In the genomic region with DNA sequence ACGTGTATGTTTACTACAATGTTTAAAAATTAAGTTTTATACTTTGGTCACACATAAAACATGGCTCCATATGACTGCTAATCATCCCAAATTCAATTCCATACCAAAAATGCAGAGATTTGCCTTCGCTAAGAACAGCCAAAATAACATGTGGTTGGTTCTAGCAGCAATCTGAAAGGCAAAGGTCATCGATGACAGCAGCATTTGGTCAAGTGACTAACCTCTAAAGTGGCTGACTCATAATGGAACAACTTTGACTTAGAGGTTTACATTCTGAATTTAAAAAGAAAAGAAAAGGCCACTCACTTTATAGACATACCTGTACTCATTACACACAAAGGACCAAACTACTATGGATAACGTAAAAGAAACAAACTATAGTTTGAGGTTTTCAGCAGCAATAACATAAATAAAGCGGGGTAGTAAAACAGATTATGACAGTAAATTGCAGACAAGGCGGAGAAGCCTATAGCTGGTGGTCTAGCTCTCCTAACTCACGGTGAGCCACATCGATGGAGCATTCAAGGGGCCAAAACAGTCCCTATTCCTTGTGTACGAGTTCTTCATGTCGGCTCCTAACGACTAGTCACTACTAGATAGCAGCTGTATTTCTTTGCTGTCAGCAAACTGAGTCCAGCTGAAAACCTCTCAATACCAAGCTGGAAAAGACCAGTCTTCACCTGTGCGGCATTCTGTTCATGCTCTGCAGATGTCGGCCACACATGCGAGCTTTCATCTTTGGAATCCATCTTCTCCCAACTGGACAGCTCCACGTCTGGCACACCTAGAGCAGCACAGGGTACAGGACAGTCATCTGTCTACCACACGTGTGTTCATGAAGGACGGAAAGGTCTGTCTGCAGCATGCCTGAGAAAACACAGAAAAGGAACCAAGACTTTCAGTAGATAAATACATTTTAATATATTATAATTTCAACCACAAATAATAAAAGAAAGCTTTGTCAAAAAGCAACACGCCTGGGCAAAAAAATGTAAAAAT, we compare ENCODE assay signal across 1 cellular context.
TF ChIP-seq lines count a peak whose summit lies in the region.

No MANE protein-coding gene starts in this region.

TF ChIP-seq in IMR-90, 13 proteins besides CTCF, POLR2A, EP300 and RAD21:
- TF ChIP-seq SMC3 (IDR thresholded peaks at IDR 0.05; ENCODE audit: low read depth, low read length) (no peak), MAFK (IDR thresholded peaks at IDR 0.05; ENCODE audit: low read depth, low read length) (no peak), CEBPB (IDR thresholded peaks at IDR 0.05; ENCODE audit: low read depth, low read length) (no peak; the same call in 1 of the 2 replicates), RCOR1 (IDR thresholded peaks at IDR 0.05; ENCODE audit: insufficient replicate concordance, low read length) (peak; percentile 39), BHLHE40 (IDR thresholded peaks at IDR 0.05; ENCODE audit: low read depth, low read length) (peak; percentile 77), CHD1 (IDR thresholded peaks at IDR 0.05; ENCODE audit: low read depth, low read length) (no peak), MXI1 (IDR thresholded peaks at IDR 0.05; ENCODE audit: borderline replicate concordance, low read depth, low read length) (peak; percentile 58; the same call in 1 of the 2 replicates), MAZ (IDR thresholded peaks at IDR 0.05; ENCODE audit: borderline replicate concordance, low read depth, low read length) (no peak), RFX5 (IDR thresholded peaks at IDR 0.05; ENCODE audit: low read depth, low read length) (no peak), FOS (IDR thresholded peaks at IDR 0.05; ENCODE audit: low read depth, low read length) (peak; percentile 88), NFE2L2 (IDR thresholded peaks at IDR 0.05; ENCODE audit: low read depth, low read length) (peak; percentile 34; the same call in 1 of the 2 replicates)
- TF ChIP-seq, protein P1, sequence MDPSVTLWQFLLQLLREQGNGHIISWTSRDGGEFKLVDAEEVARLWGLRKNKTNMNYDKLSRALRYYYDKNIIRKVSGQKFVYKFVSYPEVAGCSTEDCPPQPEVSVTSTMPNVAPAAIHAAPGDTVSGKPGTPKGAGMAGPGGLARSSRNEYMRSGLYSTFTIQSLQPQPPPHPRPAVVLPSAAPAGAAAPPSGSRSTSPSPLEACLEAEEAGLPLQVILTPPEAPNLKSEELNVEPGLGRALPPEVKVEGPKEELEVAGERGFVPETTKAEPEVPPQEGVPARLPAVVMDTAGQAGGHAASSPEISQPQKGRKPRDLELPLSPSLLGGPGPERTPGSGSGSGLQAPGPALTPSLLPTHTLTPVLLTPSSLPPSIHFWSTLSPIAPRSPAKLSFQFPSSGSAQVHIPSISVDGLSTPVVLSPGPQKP (IDR thresholded peaks at IDR 0.05; ENCODE audit: borderline replicate concordance, low read depth, low read length), result no peak
- TF ChIP-seq, protein P2, sequence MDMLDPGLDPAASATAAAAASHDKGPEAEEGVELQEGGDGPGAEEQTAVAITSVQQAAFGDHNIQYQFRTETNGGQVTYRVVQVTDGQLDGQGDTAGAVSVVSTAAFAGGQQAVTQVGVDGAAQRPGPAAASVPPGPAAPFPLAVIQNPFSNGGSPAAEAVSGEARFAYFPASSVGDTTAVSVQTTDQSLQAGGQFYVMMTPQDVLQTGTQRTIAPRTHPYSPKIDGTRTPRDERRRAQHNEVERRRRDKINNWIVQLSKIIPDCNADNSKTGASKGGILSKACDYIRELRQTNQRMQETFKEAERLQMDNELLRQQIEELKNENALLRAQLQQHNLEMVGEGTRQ (IDR thresholded peaks at IDR 0.05; ENCODE audit: low read depth, low read length), result peak; percentile 42; the same call in 1 of the 2 replicates
